8 cellular contexts compared by ENCODE assay signal in genomic region chr3:101829066-101829830, GRCh38. TPM values are rescaled to one million over a fixed set of nuclear protein-coding genes. Genes with fewer than 3 reads are reported as not detected.
A peak's percentile ranks its signal among the peaks of the same experiment; 100 is the strongest.
DNase-seq lines count a peak whose midpoint lies in the region; ATAC-seq and TF ChIP-seq lines count a peak whose summit lies in the region.

No MANE protein-coding gene starts in this region.

- no peak overlapping the region for H3K27ac ChIP-seq in BLaER1
- H3K27ac ChIP-seq in gastroesophageal sphincter, result peak overlapping the region; percentile 72 to 96 (median 90)

- H3K9me3 ChIP-seq in BLaER1 (no peaks in the 10 kb centered on the region), gastroesophageal sphincter (no peaks in the 10 kb centered on the region)

- DNase-seq in activated T-cell treated with anti-CD3 and anti-CD28 coated beads for 4 hours (peak; percentile 26), retina (peak; percentile 38), OCI-M2 (lab: John Stamatoyannopoulos, UW; ENCODE audit: unreplicated experiment) (no peak), NCI-H1105 (lab: John Stamatoyannopoulos, UW) (no peak)

- peak overlapping the region; percentile 92 for H3K4me2 ChIP-seq in BLaER1

- no peaks in the 10 kb centered on the region for H4K20me1 ChIP-seq in BLaER1

- WGBS in gastroesophageal sphincter (ENCODE audit: low coverage in 1 of 2), 2 donors, result 7 to 8% methylated on average over 3 to 8 of the region's 8 CpGs

- ATAC-seq in GM19468 (IDR thresholded peaks at IDR 0.05; ENCODE audit: extremely low read depth, unreplicated experiment), result peak; percentile 31
- peak; percentile 39 for ATAC-seq in HG03571 (IDR thresholded peaks at IDR 0.05; ENCODE audit: unreplicated experiment)
- peak; percentile 90 for ATAC-seq in gastroesophageal sphincter

- H3K4me1 ChIP-seq in BLaER1 (peaks cover 35% of the 10 kb centered on the region), gastroesophageal sphincter (peaks cover 12 to 62% (median 16%) of the 10 kb centered on the region in 3 donors)

- TF ChIP-seq EP300 in gastroesophageal sphincter (IDR thresholded peaks at IDR 0.05), result no peak

- H3K27me3 ChIP-seq in BLaER1 (no peaks in the 10 kb centered on the region), gastroesophageal sphincter (no peaks in the 10 kb centered on the region)

- H3K36me3 ChIP-seq in BLaER1, result no peaks in the 10 kb centered on the region
- no peaks in the 10 kb centered on the region for H3K36me3 ChIP-seq in gastroesophageal sphincter

- H3K4me3 ChIP-seq in BLaER1, result no peak overlapping the region
- H3K4me3 ChIP-seq in gastroesophageal sphincter, result peak overlapping the region; percentile 52 to 60

- TF ChIP-seq CTCF in gastroesophageal sphincter (IDR thresholded peaks at IDR 0.05), result no peak

- H3K9ac ChIP-seq in BLaER1, result no peak overlapping the region

- no peak for TF ChIP-seq POLR2A in gastroesophageal sphincter (IDR thresholded peaks at IDR 0.05)

RNA-seq across cellular contexts. Expression of gene NFKBIZ, which starts 20.1 kb away (rescaled TPM):
- total RNA-seq in gastroesophageal sphincter, result 10 to 100 TPM; 27.3 to 87.0 (median 51.9) TPM

RNA-seq across cellular contexts. Expression of gene NXPE3, which starts 50.2 kb away (rescaled TPM):
- total RNA-seq in gastroesophageal sphincter, result 10 to 100 TPM; 12.5 to 32.8 (median 18.9) TPM

Comparison
In these comparisons a context has a peak if more than half of its experiments do, and no peak if none do; other contexts are left out.
1. ATAC-seq: peak in every context shown above with its lines; median percentile 90 in gastroesophageal sphincter; 39 in HG03571; 31 in GM19468.
2. DNase-seq: peak in activated T-cell treated with anti-CD3 and anti-CD28 coated beads for 4 hours (single experiment) and retina (single experiment); none in OCI-M2 (single experiment) and NCI-H1105 (single experiment).